In the genomic region with DNA sequence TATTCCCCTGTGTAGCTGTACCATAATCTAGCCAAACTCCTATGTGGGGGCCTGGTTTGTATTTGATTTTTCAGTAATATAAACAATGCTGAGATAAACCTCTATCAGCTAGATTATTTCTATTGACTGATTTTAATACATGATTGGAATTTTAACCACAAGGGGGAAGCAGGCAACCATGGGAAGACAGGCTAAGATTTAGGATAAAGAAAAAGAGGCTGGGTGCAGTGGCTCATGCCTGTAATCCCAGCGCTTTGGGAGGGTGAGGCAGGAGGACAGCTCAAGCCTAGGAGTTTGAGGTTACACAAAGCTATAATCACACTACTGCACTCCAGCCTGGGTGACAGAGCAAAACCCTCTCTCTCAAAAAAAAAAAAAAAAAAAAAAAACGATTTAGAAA, we compare ENCODE assay signal across 9 cellular contexts. TPM values are rescaled to one million over a fixed set of nuclear protein-coding genes. Genes with fewer than 3 reads are reported as not detected.
DNase-seq lines count a peak whose midpoint lies in the region; ATAC-seq and TF ChIP-seq lines count a peak whose summit lies in the region.
"Had no signal": no experiment of that assay in that cellular context is flagged by ENCODE, and none has a peak within 500 bp of the region (broad histone marks: within the 10 kb centered on the region; RNA-seq: fewer than 3 reads in every experiment).

No MANE protein-coding gene starts in this region.

- no peak overlapping the region for H3K4me3 Mint-ChIP-seq in activated T-helper 1 cell treated with anti-CD3 and anti-CD28 coated beads, Interleukin-12 subunit alpha, Interleukin-12 subunit beta, Interleukin-2, Interleukin-4 antibody, amounts not matched to agents 30 ng/mL and 10 ng/mL and 1 ng/mL, durations not matched to agents 14 hours and 24 hours and 36 hours

- no peak overlapping the region for H3K4me3 ChIP-seq in thoracic aorta
- H3K4me3 ChIP-seq: skin epidermis had no signal

- H3K36me3 Mint-ChIP-seq in activated T-helper 1 cell treated with anti-CD3 and anti-CD28 coated beads, Interleukin-12 subunit alpha, Interleukin-12 subunit beta, Interleukin-2, Interleukin-4 antibody, amounts not matched to agents 30 ng/mL and 10 ng/mL and 1 ng/mL, durations not matched to agents 14 hours and 24 hours and 36 hours (ENCODE audit: low read depth) = no peaks in the 10 kb centered on the region

- H3K9me3 ChIP-seq in thoracic aorta = no peaks in the 10 kb centered on the region

- peaks cover 2% of the 10 kb centered on the region for H3K9me3 Mint-ChIP-seq in activated T-helper 1 cell treated with anti-CD3 and anti-CD28 coated beads, Interleukin-12 subunit alpha, Interleukin-12 subunit beta, Interleukin-2, Interleukin-4 antibody, amounts not matched to agents 30 ng/mL and 10 ng/mL and 1 ng/mL, durations not matched to agents 14 hours and 24 hours and 36 hours

- ATAC-seq in SK-N-SH treated with all-trans-retinoic acid at 6 μM for 48 hours = peak; percentile 73; the same call in 2 of the 3 replicates
- ATAC-seq in thoracic aorta (ENCODE audit: insufficient number of reproducible peaks, low FRiP score, low read depth) = no peak
- ATAC-seq in GM18873 (IDR thresholded peaks at IDR 0.05; ENCODE audit: low FRiP score, unreplicated experiment) = no peak

- TF ChIP-seq CTCF in thoracic aorta (IDR thresholded peaks at IDR 0.05) = peak; percentile 46

- no peak overlapping the region for H3K27ac Mint-ChIP-seq in activated T-helper 1 cell treated with anti-CD3 and anti-CD28 coated beads, Interleukin-12 subunit alpha, Interleukin-12 subunit beta, Interleukin-2, Interleukin-4 antibody, amounts not matched to agents 30 ng/mL and 10 ng/mL and 1 ng/mL, durations not matched to agents 14 hours and 24 hours and 36 hours

- DNase-seq in NCI-H345 (lab: John Stamatoyannopoulos, UW) = peak; percentile 15
- no peak for DNase-seq in NCI-H345 treated with DMSO at 0.1 percent for 48 hours (lab: John Stamatoyannopoulos, UW; ENCODE audit: unreplicated experiment)
- peak; percentile 51 for DNase-seq in glomerular visceral epithelial cell (ENCODE audit: extremely low spot score)
- no peak for DNase-seq in thoracic aorta (ENCODE audit: low spot score)
- DNase-seq in HuH-7.5 (ENCODE audit: low spot score) = no peak
- DNase-seq in activated T-helper 1 cell treated with anti-CD3 and anti-CD28 coated beads, Interleukin-12 subunit alpha, Interleukin-12 subunit beta, Interleukin-2, Interleukin-4 antibody, amounts not matched to agents 30 ng/mL and 10 ng/mL and 1 ng/mL, durations not matched to agents 14 hours and 24 hours and 36 hours (ENCODE audit: low spot score) = no peak

- H3K27me3 ChIP-seq in thoracic aorta (replicated peaks; ENCODE audit: insufficient read depth) = no peaks in the 10 kb centered on the region

- intact Hi-C loops in activated T-helper 1 cell treated with anti-CD3 and anti-CD28 coated beads, Interleukin-12 subunit alpha, Interleukin-12 subunit beta, Interleukin-2, Interleukin-4 antibody, amounts not matched to agents 30 ng/mL and 10 ng/mL and 1 ng/mL, durations not matched to agents 14 hours and 24 hours and 36 hours (cut with micrococcal nuclease) = no loop called here

- no peak overlapping the region for H3K27ac ChIP-seq in thoracic aorta
- H3K27ac ChIP-seq: skin epidermis had no signal

- H3K4me1 ChIP-seq in thoracic aorta (ENCODE audit: control insufficient read depth in 1 of 2, low read depth in 2 of 2) = peaks cover 7 to 47% of the 10 kb centered on the region in 2 donors

- no peaks in the 10 kb centered on the region for H3K27me3 Mint-ChIP-seq in activated T-helper 1 cell treated with anti-CD3 and anti-CD28 coated beads, Interleukin-12 subunit alpha, Interleukin-12 subunit beta, Interleukin-2, Interleukin-4 antibody, amounts not matched to agents 30 ng/mL and 10 ng/mL and 1 ng/mL, durations not matched to agents 14 hours and 24 hours and 36 hours (ENCODE audit: insufficient read depth)

- H3K36me3 ChIP-seq in thoracic aorta = no peaks in the 10 kb centered on the region

- H3K4me1 Mint-ChIP-seq in activated T-helper 1 cell treated with anti-CD3 and anti-CD28 coated beads, Interleukin-12 subunit alpha, Interleukin-12 subunit beta, Interleukin-2, Interleukin-4 antibody, amounts not matched to agents 30 ng/mL and 10 ng/mL and 1 ng/mL, durations not matched to agents 14 hours and 24 hours and 36 hours (ENCODE audit: low read depth) = no peaks in the 10 kb centered on the region

TF ChIP-seq in SK-N-SH treated with all-trans-retinoic acid at 6 μM for 48 hours, 23 proteins besides CTCF, POLR2A, EP300 and RAD21:
- TF ChIP-seq TOX (CRISPR knock-in tag; IDR thresholded peaks at IDR 0.05; ENCODE audit: borderline replicate concordance) (no peak), SNAI2 (CRISPR knock-in tag; IDR thresholded peaks at IDR 0.05) (no peak), ZNF565 (CRISPR knock-in tag; conservative IDR thresholded peaks at IDR 0.05; ENCODE audit: low read depth) (no peak), OSR1 (CRISPR knock-in tag; IDR thresholded peaks at IDR 0.05) (no peak), CSDC2 (CRISPR knock-in tag; IDR thresholded peaks at IDR 0.05) (no peak), PPARA (CRISPR knock-in tag; IDR thresholded peaks at IDR 0.05; ENCODE audit: borderline replicate concordance) (no peak), ZC3H10 (CRISPR knock-in tag; IDR thresholded peaks at IDR 0.05) (no peak), GLIS3 (CRISPR knock-in tag; IDR thresholded peaks at IDR 0.05) (no peak), BACH2 (CRISPR knock-in tag; IDR thresholded peaks at IDR 0.05; ENCODE audit: borderline replicate concordance) (no peak), TCF4 (CRISPR knock-in tag; IDR thresholded peaks at IDR 0.05; ENCODE audit: borderline replicate concordance) (no peak), ARNTL (CRISPR knock-in tag; IDR thresholded peaks at IDR 0.05; ENCODE audit: borderline replicate concordance, low read depth) (no peak), ZFP30 (CRISPR knock-in tag; IDR thresholded peaks at IDR 0.05) (no peak), ZFP3 (CRISPR knock-in tag; IDR thresholded peaks at IDR 0.05) (no peak), ISL1 (CRISPR knock-in tag; IDR thresholded peaks at IDR 0.05) (no peak), ZNF70 (CRISPR knock-in tag; IDR thresholded peaks at IDR 0.05) (no peak)
- TF ChIP-seq, protein P1, sequence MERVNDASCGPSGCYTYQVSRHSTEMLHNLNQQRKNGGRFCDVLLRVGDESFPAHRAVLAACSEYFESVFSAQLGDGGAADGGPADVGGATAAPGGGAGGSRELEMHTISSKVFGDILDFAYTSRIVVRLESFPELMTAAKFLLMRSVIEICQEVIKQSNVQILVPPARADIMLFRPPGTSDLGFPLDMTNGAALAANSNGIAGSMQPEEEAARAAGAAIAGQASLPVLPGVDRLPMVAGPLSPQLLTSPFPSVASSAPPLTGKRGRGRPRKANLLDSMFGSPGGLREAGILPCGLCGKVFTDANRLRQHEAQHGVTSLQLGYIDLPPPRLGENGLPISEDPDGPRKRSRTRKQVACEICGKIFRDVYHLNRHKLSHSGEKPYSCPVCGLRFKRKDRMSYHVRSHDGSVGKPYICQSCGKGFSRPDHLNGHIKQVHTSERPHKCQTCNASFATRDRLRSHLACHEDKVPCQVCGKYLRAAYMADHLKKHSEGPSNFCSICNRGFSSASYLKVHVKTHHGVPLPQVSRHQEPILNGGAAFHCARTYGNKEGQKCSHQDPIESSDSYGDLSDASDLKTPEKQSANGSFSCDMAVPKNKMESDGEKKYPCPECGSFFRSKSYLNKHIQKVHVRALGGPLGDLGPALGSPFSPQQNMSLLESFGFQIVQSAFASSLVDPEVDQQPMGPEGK (CRISPR knock-in tag; IDR thresholded peaks at IDR 0.05; ENCODE audit: borderline replicate concordance) = no peak

RNA-seq across cellular contexts. Expression of a gene that starts 18.1 kb away (rescaled TPM):
- 1,000 to 10,000 TPM; 1,240 to 1,874 TPM for total RNA-seq in thoracic aorta
- not detected in 2 replicates for total RNA-seq in activated T-helper 1 cell treated with anti-CD3 and anti-CD28 coated beads, Interleukin-12 subunit alpha, Interleukin-12 subunit beta, Interleukin-2, Interleukin-4 antibody, amounts not matched to agents 30 ng/mL and 10 ng/mL and 1 ng/mL, durations not matched to agents 14 hours and 24 hours and 36 hours

Comparison
In these comparisons a context has a peak if more than half of its experiments do, and no peak if none do; other contexts are left out.
1. DNase-seq: peak in NCI-H345 (single experiment) and glomerular visceral epithelial cell (single experiment); none in NCI-H345 treated with DMSO at 0.1 percent for 48 hours (single experiment), thoracic aorta (single experiment), HuH-7.5 (single experiment) and activated T-helper 1 cell treated with anti-CD3 and anti-CD28 coated beads, Interleukin-12 subunit alpha, Interleukin-12 subunit beta, Interleukin-2, Interleukin-4 antibody, amounts not matched to agents 30 ng/mL and 10 ng/mL and 1 ng/mL, durations not matched to agents 14 hours and 24 hours and 36 hours (single experiment).
2. RNA of a gene that starts 18.1 kb away (total RNA-seq): 1,240 to 1,874 TPM in thoracic aorta; not detected in activated T-helper 1 cell treated with anti-CD3 and anti-CD28 coated beads, Interleukin-12 subunit alpha, Interleukin-12 subunit beta, Interleukin-2, Interleukin-4 antibody, amounts not matched to agents 30 ng/mL and 10 ng/mL and 1 ng/mL, durations not matched to agents 14 hours and 24 hours and 36 hours; every median in the first group is over 100 times any median in the second.